ENCODE assay signal across 2 cellular contexts in genomic region chr15:73029003-73029527, GRCh38.
A peak's percentile ranks its signal among the peaks of the same experiment; 100 is the strongest.
TF ChIP-seq lines count a peak whose summit lies in the region.

No MANE protein-coding gene starts in this region.

TF ChIP-seq in GM23338, 12 proteins besides CTCF, POLR2A, EP300 and RAD21:
- TF ChIP-seq NANOG (IDR thresholded peaks at IDR 0.05; ENCODE audit: borderline replicate concordance) = no peak

TF ChIP-seq in H1, 55 proteins besides CTCF, POLR2A, EP300 and RAD21:
- TF ChIP-seq CREB1 (IDR thresholded peaks at IDR 0.05) (no peak), MAFK (IDR thresholded peaks at IDR 0.05; ENCODE audit: low read depth, low read length) (0 out of 2 replicates have a peak, but pooled peaks have one; percentile 32)
